In the genomic region with DNA sequence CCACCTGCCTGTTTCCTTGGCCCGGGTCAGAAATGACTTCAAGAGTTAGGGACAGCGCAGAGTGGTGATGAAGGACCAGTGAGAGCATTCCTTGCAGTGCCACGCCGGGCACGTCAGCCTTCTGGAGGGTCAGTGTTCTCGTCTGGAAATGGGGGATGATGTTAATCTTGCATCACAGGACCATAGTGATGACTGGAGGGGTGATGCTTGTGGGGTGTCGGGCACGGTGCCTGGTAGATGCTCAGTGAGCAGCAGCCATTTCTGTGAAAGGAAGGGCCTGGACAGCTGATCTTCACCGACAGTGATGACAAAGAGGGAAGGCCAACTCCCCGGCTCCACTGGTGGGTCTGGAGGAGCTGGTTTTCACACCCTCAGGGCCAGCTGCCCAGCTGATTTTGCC, we compare ENCODE assay signal across 21 cellular contexts. TPM values are rescaled to one million over a fixed set of nuclear protein-coding genes. Genes with fewer than 3 reads are reported as not detected.
A peak's percentile ranks its signal among the peaks of the same experiment; 100 is the strongest.
DNase-seq lines count a peak whose midpoint lies in the region; ATAC-seq, FAIRE-seq and TF ChIP-seq lines count a peak whose summit lies in the region.
"Had no signal": no experiment of that assay in that cellular context is flagged by ENCODE, and none has a peak within 500 bp of the region (broad histone marks: within the 10 kb centered on the region; RNA-seq: fewer than 3 reads in every experiment).

No MANE protein-coding gene starts in this region.

- H2BK12ac ChIP-seq in neuronal stem cell (ENCODE audit: low read length) = no peak overlapping the region

- no peak overlapping the region for H3K18ac ChIP-seq in neuronal stem cell (ENCODE audit: low read length)

- H3K36me3 ChIP-seq in left ventricle myocardium inferior = no peaks in the 10 kb centered on the region
- H3K36me3 ChIP-seq in neuronal stem cell (replicated peaks in 1 of 2; ENCODE audit: control insufficient read depth in 2 of 2, insufficient read depth in 2 of 2, low read length in 2 of 2) = no peaks in the 10 kb centered on the region
- H3K36me3 ChIP-seq: BLaER1 treated with 17β-estradiol and CSF1 and Interleukin-3, amounts not matched to agents 10 nM and 100 nM had no signal

- H2BK15ac ChIP-seq in neuronal stem cell (ENCODE audit: low read length) = no peak overlapping the region

- FAIRE-seq in urothelium cell line (lab: Jason Lieb, UNC) = peak; percentile 13
- FAIRE-seq: A549, D721Med, G401.6, GM12891, GM19239 had no signal

- H2BK120ac ChIP-seq in neuronal stem cell (ENCODE audit: low read depth, low read length) = no peak overlapping the region

- H3K4me3 ChIP-seq in left ventricle myocardium inferior (no peak overlapping the region), neuronal stem cell (ENCODE audit: low read length in 2 of 2) (no peak overlapping the region)
- H3K4me3 ChIP-seq: A549; BLaER1 treated with 17β-estradiol and CSF1 and Interleukin-3, amounts not matched to agents 10 nM and 100 nM had no signal

- H4K91ac ChIP-seq in neuronal stem cell (ENCODE audit: low read depth, low read length, poor library complexity) = no peak overlapping the region

- no peak overlapping the region for H3K9ac ChIP-seq in neuronal stem cell (ENCODE audit: low read depth, low read length, poor library complexity)
- H3K9ac ChIP-seq: BLaER1 treated with 17β-estradiol and CSF1 and Interleukin-3, amounts not matched to agents 10 nM and 100 nM had no signal

- H3K4me2 ChIP-seq in neuronal stem cell (ENCODE audit: insufficient read depth, low read length, poor library complexity, severe bottlenecking) = no peak overlapping the region
- H3K4me2 ChIP-seq: A549; BLaER1 treated with 17β-estradiol and CSF1 and Interleukin-3, amounts not matched to agents 10 nM and 100 nM had no signal

- H3K9me3 ChIP-seq in left ventricle myocardium inferior (replicated peaks) = no peaks in the 10 kb centered on the region
- H3K9me3 ChIP-seq in neuronal stem cell (replicated peaks in 1 of 2; ENCODE audit: control insufficient read depth in 2 of 2, insufficient read depth in 1 of 2, low read depth in 1 of 2, low read length in 2 of 2) = no peaks in the 10 kb centered on the region
- H3K9me3 ChIP-seq: A549; BLaER1 treated with 17β-estradiol and CSF1 and Interleukin-3, amounts not matched to agents 10 nM and 100 nM; Caco-2 had no signal

- WGBS in neuronal stem cell (ENCODE audit: extremely low coverage in 2 of 2, insufficient read length in 2 of 2, insufficient replicate concordance in 1 of 2), 2 donors = no CpG with 5 or more reads among the region's 10 CpGs

- TF ChIP-seq CTCF in left ventricle myocardium inferior (IDR thresholded peaks at IDR 0.05; ENCODE audit: borderline replicate concordance) = no peak

- no peak overlapping the region for H3K27ac ChIP-seq in left ventricle myocardium inferior (replicated peaks)
- H3K27ac ChIP-seq in neuronal stem cell (replicated peaks; ENCODE audit: low read length) = no peak overlapping the region
- H3K27ac ChIP-seq: 22Rv1; A549; BLaER1 treated with 17β-estradiol and CSF1 and Interleukin-3, amounts not matched to agents 10 nM and 100 nM; C4-2B had no signal

- H3K4ac ChIP-seq in neuronal stem cell (ENCODE audit: low read length) = no peak overlapping the region

- no peaks in the 10 kb centered on the region for H3K79me1 ChIP-seq in neuronal stem cell (ENCODE audit: low read depth, low read length)

- H3K4me1 ChIP-seq in left ventricle myocardium inferior (peaks cover 7% of the 10 kb centered on the region), neuronal stem cell (ENCODE audit: control insufficient read depth in 2 of 2, insufficient read depth in 1 of 2, low read depth in 1 of 2, low read length in 2 of 2) (no peaks in the 10 kb centered on the region)
- H3K4me1 ChIP-seq: A549; BLaER1 treated with 17β-estradiol and CSF1 and Interleukin-3, amounts not matched to agents 10 nM and 100 nM; Caco-2 had no signal

- intact Hi-C loops in cardiac septum (cut with DNase I) (no loop called here), left ventricle myocardium inferior (cut with micrococcal nuclease) (no loop called here)

- H4K8ac ChIP-seq in neuronal stem cell (ENCODE audit: low read depth, low read length) = no peak overlapping the region

- DNase-seq in cardiac septum (ENCODE audit: low spot score) = peak; percentile 33
- no peak for DNase-seq in left ventricle myocardium inferior
- no peak for DNase-seq in neuronal stem cell (ENCODE audit: low spot score)
- DNase-seq in urothelium cell line (ENCODE audit: low spot score) = no peak
- DNase-seq in HUDEP-2 (lab: John Stamatoyannopoulos, UW; ENCODE audit: unreplicated experiment in 76 of 76) = no peak
- DNase-seq: AML-193; Caco-2; Calu3; CD4-positive, alpha-beta T cell; CD8-positive, alpha-beta T cell; DMS79 treated with DMSO at 0.1 percent for 48 hours; GF-D8 had no signal

- peak overlapping the region; percentile 79 for H2BK5ac ChIP-seq in neuronal stem cell (ENCODE audit: low read length)

- H2AFZ ChIP-seq in neuronal stem cell (ENCODE audit: low read length) = no peak overlapping the region

- no peaks in the 10 kb centered on the region for H3K27me3 ChIP-seq in left ventricle myocardium inferior (ENCODE audit: low read depth)
- H3K27me3 ChIP-seq in neuronal stem cell (ENCODE audit: control insufficient read depth in 3 of 3, insufficient read depth in 3 of 3, low read depth in 1 of 3, low read length in 3 of 3) = peaks cover 0 to 16% (median 0%) of the 10 kb centered on the region in 3 experiments
- H3K27me3 ChIP-seq: BLaER1 treated with 17β-estradiol and CSF1 and Interleukin-3, amounts not matched to agents 10 nM and 100 nM had no signal

- no peak overlapping the region for H2AK5ac ChIP-seq in neuronal stem cell (ENCODE audit: low read depth, low read length)

- H3K23ac ChIP-seq in neuronal stem cell (ENCODE audit: low read depth, low read length, poor library complexity) = no peak overlapping the region

- no peak for ATAC-seq in HG02588 (IDR thresholded peaks at IDR 0.05; ENCODE audit: unreplicated experiment)
- ATAC-seq: A549; CD8-positive, alpha-beta T cell had no signal

- H3K14ac ChIP-seq in neuronal stem cell (ENCODE audit: low read length) = no peak overlapping the region

RNA-seq across cellular contexts. Expression of a gene that starts 56.2 kb away (rescaled TPM):
- 7.6 TPM for total RNA-seq in cardiac septum
- total RNA-seq in left ventricle myocardium inferior = 5.9 TPM
- 11.3 TPM for polyA plus RNA-seq in neuronal stem cell (2013, experiment 1 of 2)
- 11.2 TPM for polyA plus RNA-seq in neuronal stem cell (2013, experiment 2 of 2)
